ENCODE assay signal across 13 cellular contexts in the genomic region with DNA sequence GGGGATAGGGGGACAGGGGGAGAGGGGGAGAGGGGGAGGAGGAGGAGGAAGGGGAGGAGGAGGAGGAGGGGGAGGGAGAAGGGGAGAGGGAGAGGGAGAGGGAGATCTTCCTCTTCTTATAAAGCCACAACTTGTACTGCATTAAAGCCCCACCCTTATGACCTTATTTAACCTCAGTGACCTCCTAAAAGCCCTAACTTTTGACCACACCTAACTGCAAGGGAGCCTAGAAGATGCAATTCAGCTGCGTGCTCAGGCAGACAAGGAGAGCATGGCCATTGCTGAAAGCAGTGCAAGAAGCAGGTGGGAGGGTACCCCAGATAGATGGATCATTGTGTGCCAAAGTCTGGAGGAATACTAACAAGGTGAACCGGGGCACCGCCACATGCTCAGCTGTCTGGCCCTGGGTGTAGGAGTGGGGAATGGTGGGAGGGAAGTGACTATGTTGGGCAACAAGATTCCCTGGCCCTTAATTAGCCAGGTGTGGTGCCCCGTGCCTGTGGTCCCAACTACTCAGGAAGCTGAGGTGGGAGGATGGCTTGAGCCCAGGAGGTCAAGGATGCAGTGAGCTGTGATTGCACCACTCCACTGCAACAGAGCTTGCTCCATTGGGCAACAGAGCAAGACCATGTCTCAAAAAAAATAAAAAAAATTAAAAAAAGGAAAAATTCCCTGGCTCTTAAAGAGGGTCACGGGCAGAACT.
A peak's percentile ranks its signal among the peaks of the same experiment; 100 is the strongest.
DNase-seq lines count a peak whose midpoint lies in the region; ATAC-seq and TF ChIP-seq lines count a peak whose summit lies in the region.
"Had no signal": no experiment of that assay in that cellular context is flagged by ENCODE, and none has a peak within 500 bp of the region (broad histone marks: within the 10 kb centered on the region; RNA-seq: fewer than 3 reads in every experiment).

No MANE protein-coding gene starts in this region.

- H3K36me3 Mint-ChIP-seq in effector memory CD8-positive, alpha-beta T cell (ENCODE audit: insufficient read depth), result no peaks in the 10 kb centered on the region
- peaks cover 7% of the 10 kb centered on the region; the same call in 2 of the 3 replicates for H3K36me3 Mint-ChIP-seq in GM23338 (ENCODE audit: low read depth)

- H3F3A ChIP-seq in GM23338 (replicated peaks; ENCODE audit: low read depth), result no peaks in the 10 kb centered on the region

- DNase-seq in effector memory CD8-positive, alpha-beta T cell, result no peak
- DNase-seq in mesendoderm (no peak), GM23338 (ENCODE audit: low spot score) (no peak), OCI-M2 (lab: John Stamatoyannopoulos, UW; ENCODE audit: unreplicated experiment) (no peak), NCI-H345 treated with DMSO at 0.1 percent for 48 hours (lab: John Stamatoyannopoulos, UW; ENCODE audit: unreplicated experiment) (no peak)
- DNase-seq: activated gamma-delta T cell, brain microvascular endothelial cell, T1000, trophoblast cell had no signal

- no peak overlapping the region for H2AFZ ChIP-seq in GM23338

- peak; percentile 26 for ATAC-seq in GM19452 (IDR thresholded peaks at IDR 0.05; ENCODE audit: unreplicated experiment)
- peak; percentile 9 for ATAC-seq in HG03432 (IDR thresholded peaks at IDR 0.05; ENCODE audit: unreplicated experiment)
- ATAC-seq in effector memory CD8-positive, alpha-beta T cell (replicated peaks), result peak; percentile 16
- ATAC-seq in GM23338, result no peak

- no peaks in the 10 kb centered on the region for H3K9me3 ChIP-seq in BLaER1

- no peaks in the 10 kb centered on the region for H3K36me3 ChIP-seq in BLaER1
- no peaks in the 10 kb centered on the region for H3K36me3 ChIP-seq in mesendoderm (ENCODE audit: control insufficient read depth, insufficient read depth, low read length)
- no peaks in the 10 kb centered on the region for H3K36me3 ChIP-seq in GM23338 (ENCODE audit: insufficient read depth)
- H3K36me3 ChIP-seq: brain microvascular endothelial cell had no signal

- TF ChIP-seq CTCF in GM23338 (conservative IDR thresholded peaks at IDR 0.05; ENCODE audit: low read depth in 2 of 2), result no peak

- WGBS in mesendoderm (ENCODE audit: extremely low coverage, insufficient coverage, low lambda C conversion rate), result no CpG with 5 or more reads among the region's 5 CpGs

- H2BK5ac ChIP-seq in mesendoderm (ENCODE audit: low read length), result no peak overlapping the region

- H3K4me2 ChIP-seq in BLaER1, result peak overlapping the region; percentile 54
- no peak overlapping the region for H3K4me2 ChIP-seq in mesendoderm (ENCODE audit: low read length)
- H3K4me2 ChIP-seq in GM23338, result no peak overlapping the region

- no peak overlapping the region for H2AK5ac ChIP-seq in mesendoderm (ENCODE audit: low read length)

- H3K27ac ChIP-seq in BLaER1 (no peak overlapping the region), mesendoderm (ENCODE audit: low read depth, low read length) (no peak overlapping the region), GM23338 (ENCODE audit: low read depth) (no peak overlapping the region)
- H3K27ac ChIP-seq: brain microvascular endothelial cell had no signal

- no peaks in the 10 kb centered on the region for H3K9me2 ChIP-seq in GM23338 (ENCODE audit: insufficient read depth)

- peaks cover 14 to 17% of the 10 kb centered on the region in 2 donors for H3K27me3 Mint-ChIP-seq in effector memory CD8-positive, alpha-beta T cell
- H3K27me3 Mint-ChIP-seq in GM23338 (ENCODE audit: insufficient read depth, low read depth, poor library complexity), result peaks cover 4% of the 10 kb centered on the region
- H3K27me3 Mint-ChIP-seq: activated CD8-positive, alpha-beta T cell treated with anti-CD3 and anti-CD28 coated beads for 36 hours had no signal

- H3K23ac ChIP-seq in mesendoderm (ENCODE audit: low read length), result no peak overlapping the region

- peak overlapping the region in 1 of 2 donors; percentile 3 for H3K27ac Mint-ChIP-seq in effector memory CD8-positive, alpha-beta T cell
- H3K27ac Mint-ChIP-seq in GM23338, result no peak overlapping the region
- H3K27ac Mint-ChIP-seq: activated CD8-positive, alpha-beta T cell treated with anti-CD3 and anti-CD28 coated beads for 36 hours had no signal

- H3K4me1 ChIP-seq in BLaER1, result peaks cover 65% of the 10 kb centered on the region
- H3K4me1 ChIP-seq in mesendoderm (ENCODE audit: control insufficient read depth, low read depth, low read length), result peaks cover 12% of the 10 kb centered on the region
- H3K4me1 ChIP-seq in GM23338 (ENCODE audit: insufficient read depth), result peaks cover 30% of the 10 kb centered on the region

- H3K79me1 ChIP-seq in mesendoderm (ENCODE audit: low read length), result peaks cover 3% of the 10 kb centered on the region

- H3K4ac ChIP-seq in mesendoderm (ENCODE audit: low read depth, low read length), result no peak overlapping the region

- peaks cover 0 to 3% of the 10 kb centered on the region in 2 donors for H3K4me1 Mint-ChIP-seq in effector memory CD8-positive, alpha-beta T cell (ENCODE audit: low read depth in 2 of 2)
- peaks cover 29% of the 10 kb centered on the region for H3K4me1 Mint-ChIP-seq in GM23338

- H3K9me3 Mint-ChIP-seq in effector memory CD8-positive, alpha-beta T cell, result no peaks in the 10 kb centered on the region
- H3K9me3 Mint-ChIP-seq in GM23338, result no peaks in the 10 kb centered on the region; the same call in 1 of the 3 replicates
- H3K9me3 Mint-ChIP-seq: activated CD8-positive, alpha-beta T cell treated with anti-CD3 and anti-CD28 coated beads for 36 hours had no signal

- H2BK15ac ChIP-seq in mesendoderm (replicated peaks; ENCODE audit: low read depth), result no peak overlapping the region

- no peak overlapping the region for H3K18ac ChIP-seq in mesendoderm (ENCODE audit: low read length)

- H3K27me3 ChIP-seq in BLaER1 (no peaks in the 10 kb centered on the region), mesendoderm (ENCODE audit: insufficient read depth, low read length, poor library complexity) (no peaks in the 10 kb centered on the region), GM23338 (ENCODE audit: insufficient read depth) (no peaks in the 10 kb centered on the region)
- H3K27me3 ChIP-seq: brain microvascular endothelial cell had no signal

- H3K79me2 ChIP-seq in mesendoderm (ENCODE audit: control insufficient read depth, insufficient read depth, low read length), result no peaks in the 10 kb centered on the region
- peaks cover 9% of the 10 kb centered on the region; the same call in 1 of the 2 replicates for H3K79me2 ChIP-seq in GM23338 (replicated peaks; ENCODE audit: insufficient read depth)

- H2BK120ac ChIP-seq in mesendoderm (ENCODE audit: low read depth, low read length), result no peak overlapping the region

- H4K8ac ChIP-seq in mesendoderm (ENCODE audit: low read depth, low read length), result no peak overlapping the region

- H4K20me1 ChIP-seq in BLaER1 (no peaks in the 10 kb centered on the region), GM23338 (replicated peaks; ENCODE audit: insufficient read depth) (no peaks in the 10 kb centered on the region)

- H3K4me3 ChIP-seq in BLaER1 (no peak overlapping the region), mesendoderm (ENCODE audit: low read length) (no peak overlapping the region), GM23338 (no peak overlapping the region)

- no peak overlapping the region for H3K56ac ChIP-seq in mesendoderm (ENCODE audit: low read length)

- H3K4me3 Mint-ChIP-seq in effector memory CD8-positive, alpha-beta T cell, result no peak overlapping the region
- H3K4me3 Mint-ChIP-seq in GM23338, result no peak overlapping the region
- H3K4me3 Mint-ChIP-seq: activated CD8-positive, alpha-beta T cell treated with anti-CD3 and anti-CD28 coated beads for 36 hours had no signal

- no peak overlapping the region for H4K5ac ChIP-seq in mesendoderm (ENCODE audit: low read length)

- H3K9ac ChIP-seq in BLaER1 (no peak overlapping the region), mesendoderm (ENCODE audit: low read length) (no peak overlapping the region)

TF ChIP-seq in GM23338, 12 proteins besides CTCF, POLR2A, EP300 and RAD21 (continues in another document):
- no peak for TF ChIP-seq JUNB (IDR thresholded peaks at IDR 0.05; ENCODE audit: unreplicated experiment)
- TF ChIP-seq EZH2 (IDR thresholded peaks at IDR 0.05; ENCODE audit: low read depth, unreplicated experiment), result no peak
- no peak for TF ChIP-seq ZNF114 (CRISPR knock-in tag; IDR thresholded peaks at IDR 0.05)
- TF ChIP-seq STAT1 (IDR thresholded peaks at IDR 0.05; ENCODE audit: unreplicated experiment), result no peak
